ENCODE assay signal across 8 cellular contexts in the genomic region with DNA sequence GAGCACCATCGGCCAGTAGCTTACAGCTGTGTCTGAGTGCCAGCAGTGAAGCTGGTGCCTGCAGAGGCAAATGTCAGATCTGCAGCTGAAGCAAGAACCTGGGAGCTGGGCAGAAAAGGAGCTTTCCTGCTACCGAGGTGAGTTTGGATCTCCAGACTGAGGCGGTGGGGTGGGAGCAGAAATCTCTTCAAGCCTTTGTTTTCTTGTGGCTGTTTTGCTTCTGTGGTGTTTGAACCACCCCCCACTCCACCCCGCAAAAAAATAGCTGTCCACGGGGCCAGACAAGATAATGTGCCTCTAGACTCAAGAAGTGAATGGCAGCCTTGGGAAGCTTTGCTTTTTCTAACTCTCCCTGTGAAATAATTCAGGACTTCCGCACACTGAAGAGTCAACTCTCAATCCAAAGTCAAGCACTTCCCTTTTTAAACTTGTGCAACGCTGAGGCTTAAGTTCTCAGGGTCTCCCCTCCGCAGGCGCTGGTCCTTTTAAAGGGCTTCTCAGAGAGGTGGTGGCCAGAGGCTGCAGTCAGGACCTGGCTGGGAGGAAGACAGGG.
DNase-seq lines count a peak whose midpoint lies in the region; ATAC-seq and TF ChIP-seq lines count a peak whose summit lies in the region.

No MANE protein-coding gene starts in this region.

- no peak for TF ChIP-seq POLR2A in erythroblast (IDR thresholded peaks at IDR 0.05; ENCODE audit: low read length)

- H3K36me3 ChIP-seq in DND-41 (ENCODE audit: insufficient read depth, low read length) (peaks cover 4% of the 10 kb centered on the region; the same call in 1 of the 2 replicates), mammary epithelial cell (ENCODE audit: insufficient read depth, low read length) (no peaks in the 10 kb centered on the region), neural cell (ENCODE audit: insufficient read depth, low read length) (no peaks in the 10 kb centered on the region)

- H3K4me1 ChIP-seq in DND-41 (ENCODE audit: insufficient read depth, low read length) (peaks cover 60% of the 10 kb centered on the region), mammary epithelial cell (ENCODE audit: insufficient read depth, low read length) (peaks cover 47% of the 10 kb centered on the region)

- ATAC-seq in DND-41 (ENCODE audit: insufficient read depth, low read depth), result no peak
- no peak for ATAC-seq in HG03432 (IDR thresholded peaks at IDR 0.05; ENCODE audit: unreplicated experiment)

- no peak for TF ChIP-seq CTCF in DND-41 (IDR thresholded peaks at IDR 0.05; ENCODE audit: borderline replicate concordance, extremely low read depth, low read length, poor library complexity, severe bottlenecking)
- TF ChIP-seq CTCF in mammary epithelial cell (conservative IDR thresholded peaks at IDR 0.05 in 1 of 2, IDR thresholded peaks at IDR 0.05 in 1 of 2; ENCODE audit: extremely low read depth in 1 of 2, insufficient read depth in 1 of 2, low read depth in 1 of 2, low read length in 2 of 2), result no peak
- no peak for TF ChIP-seq CTCF in neural cell (IDR thresholded peaks at IDR 0.05; ENCODE audit: poor library complexity, severe bottlenecking)

- H4K20me1 ChIP-seq in DND-41 (ENCODE audit: insufficient read depth, low read length) (no peaks in the 10 kb centered on the region), mammary epithelial cell (ENCODE audit: insufficient read depth, low read length) (no peaks in the 10 kb centered on the region), neural cell (ENCODE audit: insufficient read depth) (no peaks in the 10 kb centered on the region)

- WGBS in mammary epithelial cell (ENCODE audit: low coverage, missing lambda C conversion rate), result 15% methylated on average over 9 of the region's 9 CpGs

- no peak for TF ChIP-seq RAD21 in neural cell (conservative IDR thresholded peaks at IDR 0.05)

- CTCF ChIA-PET in mammary epithelial cell (lab: Charles Lee; ENCODE audit: low non-redundant PET), result interaction anchor here (1.9 kb wide), 1 partner anchor 96 kb away, joined by 11 read pairs; no protein-coding TSS in a partner anchor

- dilution Hi-C loops in mammary epithelial cell (cut with HindIII; ENCODE audit: low sequenced_read_pairs), result no loop called here

- H2AFZ ChIP-seq in DND-41 (ENCODE audit: low read depth, low read length) (peak overlapping the region; percentile 78), mammary epithelial cell (ENCODE audit: low read depth, low read length) (peak overlapping the region; percentile 48), neural cell (ENCODE audit: low read depth, low read length) (no peak overlapping the region)

- H3K27ac ChIP-seq in DND-41 (ENCODE audit: low read length) (peak overlapping the region; percentile 60), mammary epithelial cell (ENCODE audit: insufficient read depth, low read depth, low read length) (peak overlapping the region; percentile 17), neural cell (ENCODE audit: low read length) (no peak overlapping the region)

- DNase-seq in DND-41 (peak; percentile 24), KG1 (lab: John Stamatoyannopoulos, UW) (peak; percentile 29), mammary epithelial cell (no peak), erythroblast (lab: John Stamatoyannopoulos, UW) (no peak), NK-92 (lab: John Stamatoyannopoulos, UW; ENCODE audit: unreplicated experiment) (no peak)
- DNase-seq in stimulated activated CD4-positive, alpha-beta T cell treated with anti-CD3 and anti-CD28 coated beads, Interleukin-12 subunit alpha, Interleukin-12 subunit beta, amount 100 ng/mL, for 4 hours, result no peak

- peak overlapping the region; percentile 89 for H3K4me2 ChIP-seq in DND-41 (ENCODE audit: insufficient read depth, low read length)
- peak overlapping the region; percentile 94 for H3K4me2 ChIP-seq in mammary epithelial cell (ENCODE audit: insufficient read depth, low read depth, low read length)
- peak overlapping the region; percentile 2 for H3K4me2 ChIP-seq in neural cell (ENCODE audit: low read length)

- intact Hi-C loops in mammary epithelial cell (cut with micrococcal nuclease), result loop anchor here (2.0 to 5.0 kb wide), 4 partner anchors 27 to 159 kb away; a partner anchor contains a TSS

- H3K27me3 ChIP-seq in DND-41 (ENCODE audit: insufficient read depth, low read length, poor library complexity) (peaks cover 7% of the 10 kb centered on the region), mammary epithelial cell (ENCODE audit: insufficient read depth, low read length) (no peaks in the 10 kb centered on the region), neural cell (ENCODE audit: insufficient read depth, low read depth, low read length) (peaks cover 38% of the 10 kb centered on the region)

- TF ChIP-seq EP300 in neural cell (conservative IDR thresholded peaks at IDR 0.05; ENCODE audit: poor library complexity, severe bottlenecking), result no peak

- H3K9me2 ChIP-seq in neural cell (ENCODE audit: insufficient read depth, low read length), result no peaks in the 10 kb centered on the region

- H3K9ac ChIP-seq in DND-41 (ENCODE audit: low read depth, low read length), result peak overlapping the region; percentile 81
- no peak overlapping the region for H3K9ac ChIP-seq in mammary epithelial cell (ENCODE audit: insufficient read depth, low read length)
- peak overlapping the region; percentile 41 for H3K9ac ChIP-seq in neural cell (ENCODE audit: low read length)

- H3K9me3 ChIP-seq in DND-41 (ENCODE audit: insufficient read depth, low read length, severe bottlenecking) (peaks cover 3% of the 10 kb centered on the region), mammary epithelial cell (replicated peaks; ENCODE audit: insufficient read depth, low read length) (no peaks in the 10 kb centered on the region), neural cell (ENCODE audit: low read length) (no peaks in the 10 kb centered on the region)

- BruUV-seq in mammary epithelial cell (replicated peaks; lab: Mats Ljungman, UMichigan), result no TSS peak

- in situ Hi-C loops in mammary epithelial cell (cut with MboI; ENCODE audit: low sequenced_read_pairs in 2 of 2), result no loop called here

- H3K79me2 ChIP-seq in DND-41 (ENCODE audit: insufficient read depth, low read length), result peaks cover 38% of the 10 kb centered on the region
- peaks cover 16% of the 10 kb centered on the region for H3K79me2 ChIP-seq in mammary epithelial cell (ENCODE audit: insufficient read depth, low read length)
- no peaks in the 10 kb centered on the region for H3K79me2 ChIP-seq in neural cell (replicated peaks; ENCODE audit: insufficient read depth, low read length)

- H3F3A ChIP-seq in neural cell (ENCODE audit: insufficient read depth, low read length, poor library complexity, severe bottlenecking), result no peaks in the 10 kb centered on the region

- H3K4me3 ChIP-seq in DND-41 (ENCODE audit: low read depth in 1 of 2, low read length in 2 of 2) (peak overlapping the region; percentile 54 to 73), mammary epithelial cell (replicated peaks in 1 of 3; ENCODE audit: insufficient read depth in 1 of 3, low read depth in 2 of 3, low read length in 3 of 3) (peak overlapping the region; percentile 30 to 61 (median 58)), neural cell (ENCODE audit: low read length) (peak overlapping the region; percentile 70)

TF ChIP-seq in neural cell, 6 proteins besides CTCF, POLR2A, EP300 and RAD21:
- no peak for TF ChIP-seq SMC3 (conservative IDR thresholded peaks at IDR 0.05; ENCODE audit: poor library complexity)
- TF ChIP-seq, protein P1, sequence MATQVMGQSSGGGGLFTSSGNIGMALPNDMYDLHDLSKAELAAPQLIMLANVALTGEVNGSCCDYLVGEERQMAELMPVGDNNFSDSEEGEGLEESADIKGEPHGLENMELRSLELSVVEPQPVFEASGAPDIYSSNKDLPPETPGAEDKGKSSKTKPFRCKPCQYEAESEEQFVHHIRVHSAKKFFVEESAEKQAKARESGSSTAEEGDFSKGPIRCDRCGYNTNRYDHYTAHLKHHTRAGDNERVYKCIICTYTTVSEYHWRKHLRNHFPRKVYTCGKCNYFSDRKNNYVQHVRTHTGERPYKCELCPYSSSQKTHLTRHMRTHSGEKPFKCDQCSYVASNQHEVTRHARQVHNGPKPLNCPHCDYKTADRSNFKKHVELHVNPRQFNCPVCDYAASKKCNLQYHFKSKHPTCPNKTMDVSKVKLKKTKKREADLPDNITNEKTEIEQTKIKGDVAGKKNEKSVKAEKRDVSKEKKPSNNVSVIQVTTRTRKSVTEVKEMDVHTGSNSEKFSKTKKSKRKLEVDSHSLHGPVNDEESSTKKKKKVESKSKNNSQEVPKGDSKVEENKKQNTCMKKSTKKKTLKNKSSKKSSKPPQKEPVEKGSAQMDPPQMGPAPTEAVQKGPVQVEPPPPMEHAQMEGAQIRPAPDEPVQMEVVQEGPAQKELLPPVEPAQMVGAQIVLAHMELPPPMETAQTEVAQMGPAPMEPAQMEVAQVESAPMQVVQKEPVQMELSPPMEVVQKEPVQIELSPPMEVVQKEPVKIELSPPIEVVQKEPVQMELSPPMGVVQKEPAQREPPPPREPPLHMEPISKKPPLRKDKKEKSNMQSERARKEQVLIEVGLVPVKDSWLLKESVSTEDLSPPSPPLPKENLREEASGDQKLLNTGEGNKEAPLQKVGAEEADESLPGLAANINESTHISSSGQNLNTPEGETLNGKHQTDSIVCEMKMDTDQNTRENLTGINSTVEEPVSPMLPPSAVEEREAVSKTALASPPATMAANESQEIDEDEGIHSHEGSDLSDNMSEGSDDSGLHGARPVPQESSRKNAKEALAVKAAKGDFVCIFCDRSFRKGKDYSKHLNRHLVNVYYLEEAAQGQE (IDR thresholded peaks at IDR 0.05; ENCODE audit: borderline replicate concordance), result no peak
- no peak for TF ChIP-seq POLR2AphosphoS5 (IDR thresholded peaks at IDR 0.05)

Comparison
In these comparisons a context has a peak if more than half of its experiments do, and no peak if none do; other contexts are left out.
1. DNase-seq: peak in DND-41 (single experiment) and KG1 (single experiment); none in mammary epithelial cell (single experiment), erythroblast (0 of 2), NK-92 (single experiment) and stimulated activated CD4-positive, alpha-beta T cell treated with anti-CD3 and anti-CD28 coated beads, Interleukin-12 subunit alpha, Interleukin-12 subunit beta, amount 100 ng/mL, for 4 hours (single experiment).
2. H3K4me2 ChIP-seq: peak in every context shown above with its lines; median percentile 94 in mammary epithelial cell; 89 in DND-41; 2 in neural cell.
3. Peak in every context shown above with its lines, with median percentiles within 50 percentile points of each other: H3K4me3 ChIP-seq.